8 cellular contexts compared by ENCODE assay signal in genomic region chr2:175167792-175168563, GRCh38. TPM values are rescaled to one million over a fixed set of nuclear protein-coding genes. Genes with fewer than 3 reads are reported as not detected.
DNase-seq lines count a peak whose midpoint lies in the region; ATAC-seq and TF ChIP-seq lines count a peak whose summit lies in the region.

TSS of gene ATF2 (minus strand) at chr2:175168203. CDS start at chr2:175136443, 31,760 bp downstream.

- H3K27me3 ChIP-seq in foreskin keratinocyte (no peaks in the 10 kb centered on the region), neural progenitor cell (no peaks in the 10 kb centered on the region)

- peaks cover 7% of the 10 kb centered on the region for H3K9me3 Mint-ChIP-seq in neural progenitor cell

- H3K4me3 ChIP-seq in neural progenitor cell: peak within 1 kb of the TSS; percentile 83

- H3K4me1 Mint-ChIP-seq in neural progenitor cell: peaks cover 11% of the 10 kb centered on the region

- DNase-seq in GF-D8 (lab: John Stamatoyannopoulos, UW) (peak; percentile 98), HEK293T (ENCODE audit: extremely low spot score) (peak; percentile 93), MV-4-11 (lab: John Stamatoyannopoulos, UW) (peak; percentile 99), SK-MEL-5 (ENCODE audit: low read depth, low spot score) (peak; percentile 99), foreskin keratinocyte (peak; percentile 99), neural progenitor cell (ENCODE audit: low spot score) (peak; percentile 100), stromal cell of bone marrow (ENCODE audit: low read depth) (peak; percentile 100)
- DNase-seq in activated naive CD4-positive, alpha-beta T cell treated with Interleukin-2 at 50 U/mL for 16 hours: peak; percentile 98

- peaks cover 13% of the 10 kb centered on the region for H3F3A ChIP-seq in neural progenitor cell (ENCODE audit: low read depth)

- H3K27ac ChIP-seq in foreskin keratinocyte: peak within 1 kb of the TSS; percentile 75
- peak within 1 kb of the TSS; percentile 90 for H3K27ac ChIP-seq in neural progenitor cell

- peaks cover 64% of the 10 kb centered on the region for H3K79me2 ChIP-seq in neural progenitor cell (ENCODE audit: low read depth)

- peak within 1 kb of the TSS; percentile 93 for H3K9ac ChIP-seq in neural progenitor cell

- peaks cover 7% of the 10 kb centered on the region for H3K27me3 Mint-ChIP-seq in neural progenitor cell (ENCODE audit: insufficient read depth, low read depth)

- no peak for TF ChIP-seq CTCF in foreskin keratinocyte (conservative IDR thresholded peaks at IDR 0.05)
- TF ChIP-seq CTCF in neural progenitor cell (IDR thresholded peaks at IDR 0.05): no peak

- H4K20me1 ChIP-seq in neural progenitor cell (ENCODE audit: low read depth): peaks cover 6% of the 10 kb centered on the region

- H3K4me3 Mint-ChIP-seq in neural progenitor cell: peak within 1 kb of the TSS; percentile 100

- CTCF ChIA-PET in HEK293T (lab: Yijun Ruan, JAX): interaction anchor here (0.6 kb wide), 1 partner anchor 97 kb away, joined by 3 read pairs; no protein-coding TSS in a partner anchor

- no peaks in the 10 kb centered on the region for H3K9me3 ChIP-seq in neural progenitor cell (ENCODE audit: low read depth)

- H3K36me3 Mint-ChIP-seq in neural progenitor cell: peaks cover 13% of the 10 kb centered on the region

- H3K27ac Mint-ChIP-seq in neural progenitor cell: peak within 1 kb of the TSS; percentile 100

- H3K36me3 ChIP-seq in neural progenitor cell: no peaks in the 10 kb centered on the region

- POLR2A ChIA-PET in HEK293T (lab: Yijun Ruan, JAX): interaction anchor here (0.6 to 1.6 kb wide), 11 partner anchors 9 to 937 kb away, joined by 3 to 17 read pairs (median 3); partner anchors contain the start of gene CHN1

- H3K4me2 ChIP-seq in neural progenitor cell: peak within 1 kb of the TSS; percentile 89

- H2AFZ ChIP-seq in neural progenitor cell (replicated peaks): peak within 1 kb of the TSS; percentile 74

- in situ Hi-C loops in SK-MEL-5 (cut with HindIII; ENCODE audit: low pct_unique_long_range_greater_than_20kb, low sequenced_read_pairs): no loop called here

- H3K4me1 ChIP-seq in foreskin keratinocyte (peaks cover 4% of the 10 kb centered on the region), neural progenitor cell (peaks cover 14% of the 10 kb centered on the region)

- ATAC-seq in foreskin keratinocyte: peak; percentile 97

TF ChIP-seq in HEK293T, 16 proteins besides CTCF, POLR2A, EP300 and RAD21:
- TF ChIP-seq SP1 (IDR thresholded peaks at IDR 0.05) (peak; percentile 59; the same call in 1 of the 2 replicates), ELF4 (IDR thresholded peaks at IDR 0.05) (0 out of 2 replicates have a peak, but pooled peaks have one; percentile 34), LEF1 (IDR thresholded peaks at IDR 0.05; ENCODE audit: borderline replicate concordance) (no peak), HDGF (IDR thresholded peaks at IDR 0.05; ENCODE audit: borderline replicate concordance) (no peak), FOXM1 (IDR thresholded peaks at IDR 0.05; ENCODE audit: borderline replicate concordance) (no peak), PKNOX1 (IDR thresholded peaks at IDR 0.05) (peak; percentile 88)
TF ChIP-seq in HEK293T: peak in this region for 3.

RNA-seq across cellular contexts. Expression of gene ATF2, which starts in this region (rescaled TPM):
- total RNA-seq in SK-MEL-5 (2014; rRNA removed; shearing (Covaris generic)): 30.2 and 40.4 TPM in 2 replicates
- polyA plus RNA-seq in SK-MEL-5 (2015; cell fraction: cytosol; rRNA removed): 18.8 and 24.2 TPM in 2 replicates
- polyA plus RNA-seq in SK-MEL-5 (2015; cell fraction: nucleus; rRNA removed): 37.4 and 53.0 TPM in 2 replicates
- 34.7 and 37.5 TPM in 2 replicates for total RNA-seq in foreskin keratinocyte
- polyA plus RNA-seq in foreskin keratinocyte: 8.6 and 9.6 TPM in 2 replicates
- total RNA-seq in neural progenitor cell (ENCODE audit: low replicate concordance): 89.8 and 133 TPM in 2 replicates

Comparison
In these comparisons a context has a peak if more than half of its experiments do, and no peak if none do; other contexts are left out.
1. Peak in every context shown above with its lines: DNase-seq, ATAC-seq, H3K4me3 ChIP-seq and H3K27ac ChIP-seq.